In genomic region chr12:67720383-67720856, GRCh38 we compare ENCODE assay signal across 11 cellular contexts.
DNase-seq lines count a peak whose midpoint lies in the region; ATAC-seq, FAIRE-seq and TF ChIP-seq lines count a peak whose summit lies in the region.
"Had no signal": no experiment of that assay in that cellular context is flagged by ENCODE, and none has a peak within 500 bp of the region (broad histone marks: within the 10 kb centered on the region; RNA-seq: fewer than 3 reads in every experiment).

No MANE protein-coding gene starts in this region.

- H3K4me1 Mint-ChIP-seq in chondrocyte (ENCODE audit: low read depth) (peaks cover 41% of the 10 kb centered on the region), natural killer cell (no peaks in the 10 kb centered on the region)
- H3K4me1 Mint-ChIP-seq in stimulated activated naive CD8-positive, alpha-beta T cell treated with anti-CD3 and anti-CD28 coated beads, Interleukin-15, amount 100 ng/mL, for 72 hours = no peaks in the 10 kb centered on the region
- H3K4me1 Mint-ChIP-seq: activated naive CD4-positive, alpha-beta T cell treated with anti-CD3 and anti-CD28 coated beads, Interleukin-2, amount 50 U/mL, for 24 hours had no signal

- H3K9me3 ChIP-seq in OCI-LY7 (ENCODE audit: low read length) = no peaks in the 10 kb centered on the region
- H3K9me3 ChIP-seq: esophagus squamous epithelium had no signal

- peak; percentile 45 for DNase-seq in AG20443 (ENCODE audit: low spot score)
- peak; percentile 78 for DNase-seq in HTR-8/SVneo (ENCODE audit: insufficient read length, low spot score)
- DNase-seq in chondrocyte (ENCODE audit: low spot score) = no peak
- peak; percentile 2 for DNase-seq in midbrain (lab: John Stamatoyannopoulos, UW)
- no peak for DNase-seq in stimulated activated CD4-positive, alpha-beta T cell treated with anti-CD3 and anti-CD28 coated beads, Interleukin-4, amount 100 ng/mL, for 4 hours
- DNase-seq in OCI-LY7 (ENCODE audit: low spot score) = no peak
- no peak for DNase-seq in natural killer cell
- DNase-seq in stimulated activated naive CD8-positive, alpha-beta T cell treated with anti-CD3 and anti-CD28 coated beads, Interleukin-15, amount 100 ng/mL, for 72 hours = no peak
- DNase-seq: esophagus squamous epithelium had no signal

- no peak overlapping the region for H2AFZ ChIP-seq in OCI-LY7 (ENCODE audit: low read length)

- H3K36me3 ChIP-seq in OCI-LY7 (ENCODE audit: insufficient read depth, low read length) = no peaks in the 10 kb centered on the region
- H3K36me3 ChIP-seq: esophagus squamous epithelium had no signal

- no peaks in the 10 kb centered on the region for H4K20me1 ChIP-seq in OCI-LY7 (ENCODE audit: insufficient read depth, low read length)

- no peaks in the 10 kb centered on the region for H3K27me3 Mint-ChIP-seq in chondrocyte (ENCODE audit: low read depth)
- peaks cover 0 to 4% of the 10 kb centered on the region in 2 donors for H3K27me3 Mint-ChIP-seq in natural killer cell (ENCODE audit: low read depth in 2 of 2)
- H3K27me3 Mint-ChIP-seq in stimulated activated naive CD8-positive, alpha-beta T cell treated with anti-CD3 and anti-CD28 coated beads, Interleukin-15, amount 100 ng/mL, for 72 hours = no peaks in the 10 kb centered on the region
- H3K27me3 Mint-ChIP-seq: activated naive CD4-positive, alpha-beta T cell treated with anti-CD3 and anti-CD28 coated beads, Interleukin-2, amount 50 U/mL, for 24 hours had no signal

- BruUV-seq in OCI-LY7 (replicated peaks; lab: Mats Ljungman, UMichigan) = no TSS peak

- no peak overlapping the region for H3K4me2 ChIP-seq in OCI-LY7 (ENCODE audit: low read length)

- CTCF ChIA-PET in OCI-LY7 (lab: Charles Lee; ENCODE audit: unreplicated experiment) = no interaction called here

- H3K79me2 ChIP-seq in OCI-LY7 (ENCODE audit: insufficient read depth, low read depth, low read length) = no peaks in the 10 kb centered on the region

- H3K27ac Mint-ChIP-seq in chondrocyte (ENCODE audit: unreplicated experiment) = peak overlapping the region; percentile 80
- no peak overlapping the region for H3K27ac Mint-ChIP-seq in natural killer cell
- H3K27ac Mint-ChIP-seq in stimulated activated naive CD8-positive, alpha-beta T cell treated with anti-CD3 and anti-CD28 coated beads, Interleukin-15, amount 100 ng/mL, for 72 hours = no peak overlapping the region
- H3K27ac Mint-ChIP-seq: activated naive CD4-positive, alpha-beta T cell treated with anti-CD3 and anti-CD28 coated beads, Interleukin-2, amount 50 U/mL, for 24 hours had no signal

- peak; percentile 16 for FAIRE-seq in HTR-8/SVneo (lab: Jason Lieb, UNC)
- FAIRE-seq: G401.6 had no signal

- TF ChIP-seq CTCF in chondrocyte (IDR thresholded peaks at IDR 0.05) = no peak
- no peak for TF ChIP-seq CTCF in OCI-LY7 (conservative IDR thresholded peaks at IDR 0.05; ENCODE audit: low read length)
- no peak for TF ChIP-seq CTCF in natural killer cell (IDR thresholded peaks at IDR 0.05)

- no peak overlapping the region for H3K27ac ChIP-seq in OCI-LY7 (ENCODE audit: low read depth, low read length, poor library complexity, severe bottlenecking)
- H3K27ac ChIP-seq: esophagus squamous epithelium had no signal

- no peaks in the 10 kb centered on the region for H3K9me2 ChIP-seq in OCI-LY7 (ENCODE audit: insufficient read depth, low read length)

- intact Hi-C loops in OCI-LY7 (cut with micrococcal nuclease; ENCODE audit: unreplicated experiment) (no loop called here), natural killer cell (cut with micrococcal nuclease) (no loop called here)

- H3K4me3 Mint-ChIP-seq in chondrocyte (ENCODE audit: unreplicated experiment) (no peak overlapping the region), natural killer cell (no peak overlapping the region)
- H3K4me3 Mint-ChIP-seq in stimulated activated naive CD8-positive, alpha-beta T cell treated with anti-CD3 and anti-CD28 coated beads, Interleukin-15, amount 100 ng/mL, for 72 hours = no peak overlapping the region
- H3K4me3 Mint-ChIP-seq: activated naive CD4-positive, alpha-beta T cell treated with anti-CD3 and anti-CD28 coated beads, Interleukin-2, amount 50 U/mL, for 24 hours had no signal

- POLR2A ChIA-PET in OCI-LY7 (lab: Charles Lee) = no interaction called here

- no peak for ATAC-seq in natural killer cell
- ATAC-seq in stimulated activated naive CD8-positive, alpha-beta T cell treated with anti-CD3 and anti-CD28 coated beads, Interleukin-15, amount 100 ng/mL, for 72 hours = no peak

- no peaks in the 10 kb centered on the region for H3K36me3 Mint-ChIP-seq in chondrocyte (ENCODE audit: low read depth)
- H3K36me3 Mint-ChIP-seq in natural killer cell = no peaks in the 10 kb centered on the region
- H3K36me3 Mint-ChIP-seq: activated naive CD4-positive, alpha-beta T cell treated with anti-CD3 and anti-CD28 coated beads, Interleukin-2, amount 50 U/mL, for 24 hours had no signal

- H3K9me3 Mint-ChIP-seq in chondrocyte (ENCODE audit: low read depth) (no peaks in the 10 kb centered on the region), natural killer cell (no peaks in the 10 kb centered on the region)
- H3K9me3 Mint-ChIP-seq in stimulated activated naive CD8-positive, alpha-beta T cell treated with anti-CD3 and anti-CD28 coated beads, Interleukin-15, amount 100 ng/mL, for 72 hours = no peaks in the 10 kb centered on the region
- H3K9me3 Mint-ChIP-seq: activated naive CD4-positive, alpha-beta T cell treated with anti-CD3 and anti-CD28 coated beads, Interleukin-2, amount 50 U/mL, for 24 hours had no signal

- H3K4me1 ChIP-seq in OCI-LY7 (ENCODE audit: insufficient read depth, low read length, poor library complexity, severe bottlenecking) = no peaks in the 10 kb centered on the region

- no peak overlapping the region for H3K4me3 ChIP-seq in OCI-LY7 (ENCODE audit: low read depth, low read length, poor library complexity, severe bottlenecking)
- H3K4me3 ChIP-seq: esophagus squamous epithelium had no signal

Comparison
In these comparisons a context has a peak if more than half of its experiments do, and no peak if none do; other contexts are left out.
1. DNase-seq: peak in AG20443 (single experiment), HTR-8/SVneo (single experiment) and midbrain (single experiment); none in chondrocyte (single experiment), stimulated activated CD4-positive, alpha-beta T cell treated with anti-CD3 and anti-CD28 coated beads, Interleukin-4, amount 100 ng/mL, for 4 hours (0 of 2), OCI-LY7 (single experiment), natural killer cell (single experiment) and stimulated activated naive CD8-positive, alpha-beta T cell treated with anti-CD3 and anti-CD28 coated beads, Interleukin-15, amount 100 ng/mL, for 72 hours (0 of 2).